10 cellular contexts compared by ENCODE assay signal in genomic region chr13:94419304-94419943, GRCh38.
A peak's percentile ranks its signal among the peaks of the same experiment; 100 is the strongest.
DNase-seq lines count a peak whose midpoint lies in the region; ATAC-seq, FAIRE-seq and TF ChIP-seq lines count a peak whose summit lies in the region.
"Had no signal": no experiment of that assay in that cellular context is flagged by ENCODE, and none has a peak within 500 bp of the region (broad histone marks: within the 10 kb centered on the region; RNA-seq: fewer than 3 reads in every experiment).

No MANE protein-coding gene starts in this region.

- no peak overlapping the region for H3K27ac ChIP-seq in caudate nucleus (ENCODE audit: low read depth, low read length)
- H3K27ac ChIP-seq: HL-60 had no signal

- H3K4me1 Mint-ChIP-seq in activated T-cell treated with anti-CD3 and anti-CD28 coated beads, Interleukin-2, amount 50 U/mL, for 72 hours (ENCODE audit: low read depth): peaks cover 53% of the 10 kb centered on the region

- peak; percentile 51 to 64 for DNase-seq in activated T-cell treated with anti-CD3 and anti-CD28 coated beads, Interleukin-2, amount 50 U/mL, for 72 hours
- peak; percentile 54 for DNase-seq in stimulated activated CD4-positive, alpha-beta T cell treated with anti-CD3 and anti-CD28 coated beads, Interleukin-2, amount 100 ng/mL, for 4 hours (ENCODE audit: low read depth)
- DNase-seq in glomerular visceral epithelial cell (ENCODE audit: extremely low spot score) (no peak), NCI-H446 treated with DMSO at 0.1 percent for 48 hours (lab: John Stamatoyannopoulos, UW) (no peak), caudate nucleus (lab: John Stamatoyannopoulos, UW) (no peak), GM12891 (ENCODE audit: insufficient read length, low spot score) (no peak)
- DNase-seq: right cardiac atrium had no signal

- H3K27me3 Mint-ChIP-seq in activated T-cell treated with anti-CD3 and anti-CD28 coated beads, Interleukin-2, amount 50 U/mL, for 72 hours (ENCODE audit: low read depth): peaks cover 5% of the 10 kb centered on the region

- no peak for TF ChIP-seq POLR2A in GM12891 (IDR thresholded peaks at IDR 0.05; ENCODE audit: low read depth, low read length)

- H3K27ac Mint-ChIP-seq in activated T-cell treated with anti-CD3 and anti-CD28 coated beads, Interleukin-2, amount 50 U/mL, for 72 hours: peak overlapping the region; percentile 99

- H3K9me3 Mint-ChIP-seq in activated T-cell treated with anti-CD3 and anti-CD28 coated beads, Interleukin-2, amount 50 U/mL, for 72 hours: peaks cover 13 to 14% of the 10 kb centered on the region in 2 donors

- peak overlapping the region; percentile 79 to 95 for H3K4me3 Mint-ChIP-seq in activated T-cell treated with anti-CD3 and anti-CD28 coated beads, Interleukin-2, amount 50 U/mL, for 72 hours

- FAIRE-seq in GM12891 (lab: Jason Lieb, UNC): no peak

- ATAC-seq in GM19463 (IDR thresholded peaks at IDR 0.05; ENCODE audit: unreplicated experiment) (peak; percentile 71), HG03354 (IDR thresholded peaks at IDR 0.05; ENCODE audit: poor library complexity, severe bottlenecking, unreplicated experiment) (peak; percentile 68)
- ATAC-seq in activated T-cell treated with anti-CD3 and anti-CD28 coated beads, Interleukin-2, amount 50 U/mL, for 72 hours (replicated peaks in 1 of 2): peak; percentile 95 to 96
- ATAC-seq: right cardiac atrium had no signal

- H3K36me3 Mint-ChIP-seq in activated T-cell treated with anti-CD3 and anti-CD28 coated beads, Interleukin-2, amount 50 U/mL, for 72 hours (ENCODE audit: insufficient read depth in 2 of 2): peaks cover 19 to 42% of the 10 kb centered on the region in 2 donors

TF ChIP-seq in GM12891, 5 proteins besides CTCF, POLR2A, EP300 and RAD21:
- TF ChIP-seq TAF1 (IDR thresholded peaks at IDR 0.05; ENCODE audit: low read depth, low read length) (no peak), POLR2AphosphoS5 (IDR thresholded peaks at IDR 0.05; ENCODE audit: low read depth, low read length) (no peak), PAX5 (IDR thresholded peaks at IDR 0.05; ENCODE audit: insufficient read depth, low read length, severe bottlenecking) (no peak), SPI1 (IDR thresholded peaks at IDR 0.05; ENCODE audit: low read depth, low read length) (no peak), POU2F2 (IDR thresholded peaks at IDR 0.05; ENCODE audit: low read depth, low read length) (no peak)

Comparison
In these comparisons a context has a peak if more than half of its experiments do, and no peak if none do; other contexts are left out.
1. DNase-seq: peak in activated T-cell treated with anti-CD3 and anti-CD28 coated beads, Interleukin-2, amount 50 U/mL, for 72 hours (2 of 2) and stimulated activated CD4-positive, alpha-beta T cell treated with anti-CD3 and anti-CD28 coated beads, Interleukin-2, amount 100 ng/mL, for 4 hours (single experiment); none in glomerular visceral epithelial cell (single experiment), NCI-H446 treated with DMSO at 0.1 percent for 48 hours (single experiment), caudate nucleus (0 of 61) and GM12891 (single experiment).
2. Peak in every context shown above with its lines, with median percentiles within 50 percentile points of each other: ATAC-seq.